Comparison of ENCODE assay signal across 8 cellular contexts in genomic region chr5:57221049-57221568, GRCh38. TPM values are rescaled to one million over a fixed set of nuclear protein-coding genes. Genes with fewer than 3 reads are reported as not detected.
A peak's percentile ranks its signal among the peaks of the same experiment; 100 is the strongest.
DNase-seq lines count a peak whose midpoint lies in the region; ATAC-seq and TF ChIP-seq lines count a peak whose summit lies in the region.

No MANE protein-coding gene starts in this region.

- ATAC-seq in activated naive CD4-positive, alpha-beta T cell treated with anti-CD3 and anti-CD28 coated beads, Interleukin-2, amount 50 U/mL, for 72 hours, result peak; percentile 30 to 46

- peaks cover 2% of the 10 kb centered on the region for H3K27me3 Mint-ChIP-seq in glutamatergic neuron (ENCODE audit: unreplicated experiment)

- H3K36me3 Mint-ChIP-seq in activated naive CD4-positive, alpha-beta T cell treated with anti-CD3 and anti-CD28 coated beads, Interleukin-2, amount 50 U/mL, for 72 hours, result peaks cover 0 to 4% of the 10 kb centered on the region in 2 donors
- no peaks in the 10 kb centered on the region for H3K36me3 Mint-ChIP-seq in glutamatergic neuron (ENCODE audit: unreplicated experiment)

- H3K4me3 Mint-ChIP-seq in glutamatergic neuron (ENCODE audit: unreplicated experiment), result no peak overlapping the region

- peak; percentile 77 for TF ChIP-seq CTCF in glutamatergic neuron (IDR thresholded peaks at IDR 0.05; ENCODE audit: partially characterized antibody, unreplicated experiment)

- DNase-seq in NCI-H2196 (lab: John Stamatoyannopoulos, UW; ENCODE audit: unreplicated experiment) (peak; percentile 29), NCI-H2196 treated with DMSO at 0.1 percent for 48 hours (lab: John Stamatoyannopoulos, UW; ENCODE audit: unreplicated experiment) (no peak), H7 (peak; percentile 28), NCI-H2227 (lab: John Stamatoyannopoulos, UW; ENCODE audit: unreplicated experiment) (peak; percentile 32), glutamatergic neuron (no peak), pulmonary artery endothelial cell (ENCODE audit: low read depth, low spot score) (peak; percentile 20), ecto neural progenitor cell (ENCODE audit: low spot score) (no peak)
- peak in 1 of 2 donors; percentile 66 for DNase-seq in activated naive CD4-positive, alpha-beta T cell treated with anti-CD3 and anti-CD28 coated beads, Interleukin-2, amount 50 U/mL, for 72 hours (ENCODE audit: low spot score in 2 of 2)

- H3K9me3 Mint-ChIP-seq in activated naive CD4-positive, alpha-beta T cell treated with anti-CD3 and anti-CD28 coated beads, Interleukin-2, amount 50 U/mL, for 72 hours, result no peaks in the 10 kb centered on the region
- H3K9me3 Mint-ChIP-seq in glutamatergic neuron (ENCODE audit: unreplicated experiment), result peaks cover 4% of the 10 kb centered on the region

- H3K36me3 ChIP-seq in H7 (replicated peaks; ENCODE audit: control insufficient read depth, insufficient read depth, low read length), result no peaks in the 10 kb centered on the region

- no peaks in the 10 kb centered on the region for H3K27me3 ChIP-seq in H7 (ENCODE audit: control insufficient read depth, insufficient read depth, low read length)

- H3K4me3 ChIP-seq in H7 (ENCODE audit: insufficient read depth, low read depth, low read length), result no peak overlapping the region

- no peaks in the 10 kb centered on the region for H3K4me1 Mint-ChIP-seq in glutamatergic neuron (ENCODE audit: low read depth, unreplicated experiment)

- peak overlapping the region in 1 of 2 donors; percentile 91 for H3K27ac Mint-ChIP-seq in activated naive CD4-positive, alpha-beta T cell treated with anti-CD3 and anti-CD28 coated beads, Interleukin-2, amount 50 U/mL, for 72 hours
- H3K27ac Mint-ChIP-seq in glutamatergic neuron (ENCODE audit: unreplicated experiment), result no peak overlapping the region

RNA-seq across cellular contexts. Expression of gene GPBP1, which starts 47.2 kb away (rescaled TPM):
- 62.7 and 92.0 TPM in 2 replicates for total RNA-seq in H7 (2014; rRNA removed; shearing (Covaris generic))
- total RNA-seq in activated naive CD4-positive, alpha-beta T cell treated with anti-CD3 and anti-CD28 coated beads, Interleukin-2, amount 50 U/mL, for 72 hours, result 100 to 1,000 TPM in 1 of 2 donors, 10 to 100 TPM in 1; 91.7 to 108 TPM
- total RNA-seq in glutamatergic neuron (ENCODE audit: unreplicated experiment), result 81.3 TPM
- 52.9 and 72.8 TPM in 2 replicates for total RNA-seq in pulmonary artery endothelial cell

Comparison
In these comparisons a context has a peak if more than half of its experiments do, and no peak if none do; other contexts are left out.
1. DNase-seq: peak in NCI-H2196 (single experiment), H7 (single experiment), NCI-H2227 (single experiment) and pulmonary artery endothelial cell (single experiment); none in NCI-H2196 treated with DMSO at 0.1 percent for 48 hours (single experiment), glutamatergic neuron (single experiment) and ecto neural progenitor cell (single experiment).